Comparison of ENCODE assay signal across 8 cellular contexts in the genomic region with DNA sequence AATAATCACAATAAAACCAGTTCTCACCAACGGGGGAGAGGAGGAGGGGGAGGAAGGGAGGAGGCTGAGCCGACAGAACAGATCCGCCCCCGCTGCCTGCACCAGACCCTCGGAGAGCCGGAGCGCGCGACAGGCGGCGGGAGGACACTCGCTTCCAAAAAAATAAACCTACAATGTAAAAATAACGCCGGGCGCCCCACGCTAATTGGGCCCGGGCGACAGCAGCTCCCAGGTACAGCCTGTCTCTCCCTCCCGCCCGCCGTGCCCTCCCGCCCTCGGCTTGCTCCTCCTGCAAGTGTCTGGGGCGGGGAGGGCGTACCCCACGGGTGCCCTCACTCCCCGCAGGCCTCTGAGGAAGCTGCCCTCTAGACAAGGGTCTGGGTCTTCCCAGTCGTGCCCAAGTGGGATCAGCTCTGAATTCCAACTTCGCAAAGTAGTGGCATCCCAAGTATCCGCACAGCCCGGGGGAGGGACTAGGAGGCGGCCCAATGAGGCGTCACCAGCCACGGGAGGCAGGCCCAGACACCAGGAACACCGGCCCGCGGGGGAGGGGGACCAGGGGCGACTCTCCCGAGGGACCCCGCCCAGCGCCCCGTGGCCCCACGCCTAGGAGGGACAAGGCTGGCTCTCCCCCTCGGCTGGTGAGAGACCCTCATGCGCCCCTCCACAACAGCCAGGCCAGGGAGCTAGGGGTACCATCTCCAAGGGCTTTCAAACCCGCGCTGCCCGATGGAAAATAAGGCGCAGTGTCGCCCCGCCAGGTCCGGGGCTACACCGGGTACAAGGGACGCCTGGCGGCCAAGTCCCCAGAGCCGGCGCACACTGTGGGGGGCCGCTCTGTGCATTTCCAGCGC. TPM values are rescaled to one million over a fixed set of nuclear protein-coding genes. Genes with fewer than 3 reads are reported as not detected.
DNase-seq lines count a peak whose midpoint lies in the region; ATAC-seq and TF ChIP-seq lines count a peak whose summit lies in the region.

No MANE protein-coding gene starts in this region.

- TF ChIP-seq POLR2A in adrenal gland (IDR thresholded peaks at IDR 0.05) = peak; percentile 40 to 69
- TF ChIP-seq POLR2A in heart left ventricle (IDR thresholded peaks at IDR 0.05) = peak in 1 of 2 donors; percentile 41

- peaks cover 48% of the 10 kb centered on the region for H3K4me1 Mint-ChIP-seq in GM23338

- peak overlapping the region; percentile 99 for H2BK120ac ChIP-seq in trophoblast cell (ENCODE audit: insufficient read depth, low read length, poor library complexity)

- WGBS in adrenal gland, 4 donors = 0 to 1% (median 0%) methylated on average over 12 to 59 of the region's 59 CpGs
- 0 to 1% (median 0%) methylated on average over 30 to 59 of the region's 59 CpGs for WGBS in heart left ventricle, 4 donors
- no CpG with 5 or more reads among the region's 59 CpGs for WGBS in trophoblast cell (ENCODE audit: extremely low coverage, insufficient coverage, insufficient read length)

- H3F3A ChIP-seq in GM23338 (replicated peaks; ENCODE audit: low read depth) = peaks cover 19% of the 10 kb centered on the region; the same call in 1 of the 2 replicates

- H3K27ac Mint-ChIP-seq in GM23338 = 0 out of 2 replicates have a peak overlapping the region, but pooled peaks have one; percentile 52

- H3K36me3 ChIP-seq in GM23338 (ENCODE audit: insufficient read depth) = no peaks in the 10 kb centered on the region
- H3K36me3 ChIP-seq in adrenal gland (replicated peaks in 1 of 2) = no peaks in the 10 kb centered on the region
- peaks cover 0 to 2% (median 0%) of the 10 kb centered on the region in 9 donors for H3K36me3 ChIP-seq in heart left ventricle
- no peaks in the 10 kb centered on the region for H3K36me3 ChIP-seq in trophoblast cell (ENCODE audit: control insufficient read depth in 1 of 2, insufficient read depth in 2 of 2, low read length in 2 of 2)

- H3K9me3 Mint-ChIP-seq in GM23338 = no peaks in the 10 kb centered on the region

- peak overlapping the region; percentile 74 for H2BK12ac ChIP-seq in trophoblast cell (ENCODE audit: low read length)

- H3K9ac ChIP-seq in trophoblast cell (ENCODE audit: low read length) = peak overlapping the region; percentile 86

- peaks cover under 1% of the 10 kb centered on the region; the same call in 1 of the 3 replicates for H3K36me3 Mint-ChIP-seq in GM23338 (ENCODE audit: low read depth)

- no peaks in the 10 kb centered on the region for H3K9me3 ChIP-seq in adrenal gland (replicated peaks in 1 of 3)
- no peaks in the 10 kb centered on the region for H3K9me3 ChIP-seq in heart left ventricle
- no peaks in the 10 kb centered on the region for H3K9me3 ChIP-seq in trophoblast cell (ENCODE audit: insufficient read depth, low read depth, low read length)

- peak overlapping the region; percentile 89 for H3K4me3 Mint-ChIP-seq in GM23338

- H2BK5ac ChIP-seq in trophoblast cell (ENCODE audit: low read depth, low read length, poor library complexity) = peak overlapping the region; percentile 97

- ATAC-seq in GM23338 (peak; percentile 46), heart left ventricle (peak; percentile 57 to 79 (median 77))

- H2AFZ ChIP-seq in GM23338 = no peak overlapping the region
- peak overlapping the region; percentile 77 for H2AFZ ChIP-seq in trophoblast cell (ENCODE audit: insufficient read depth, low read length, poor library complexity)

- peak overlapping the region; percentile 97 for H3K14ac ChIP-seq in trophoblast cell (ENCODE audit: low read length)

- peak overlapping the region; percentile 90 for H2AK5ac ChIP-seq in trophoblast cell (ENCODE audit: low read length)

- peak overlapping the region; percentile 93 for H3K4me2 ChIP-seq in GM23338
- peak overlapping the region; percentile 79 for H3K4me2 ChIP-seq in trophoblast cell (ENCODE audit: low read length)

- peaks cover 38% of the 10 kb centered on the region for H4K20me1 ChIP-seq in GM23338 (replicated peaks; ENCODE audit: insufficient read depth)

- intact Hi-C loops in adrenal gland (cut with DNase I) (loop anchor here (5.0 to 10.0 kb wide), 3 partner anchors 111 to 201 kb away; no protein-coding TSS in a partner anchor), heart left ventricle (cut with DNase I) (loop anchor here (1.0 to 10.0 kb wide), 18 partner anchors 48 to 532 kb away; no protein-coding TSS in a partner anchor)

- peak overlapping the region; percentile 95 for H4K91ac ChIP-seq in trophoblast cell (ENCODE audit: low read depth, low read length)

- peak overlapping the region; percentile 84 for H4K8ac ChIP-seq in trophoblast cell (ENCODE audit: low read depth, low read length)

- H3K4ac ChIP-seq in trophoblast cell (ENCODE audit: low read depth, low read length) = peak overlapping the region; percentile 78

- H3K27ac ChIP-seq in GM23338 (ENCODE audit: low read depth) (peak overlapping the region; percentile 94), adrenal gland (peak overlapping the region; percentile 87 to 99 (median 97)), heart left ventricle (peak overlapping the region; percentile 80 to 99 (median 98)), trophoblast cell (ENCODE audit: low read depth, low read length) (peak overlapping the region; percentile 90)

- H3K4me3 ChIP-seq in GM23338 (peak overlapping the region; percentile 87), adrenal gland (peak overlapping the region; percentile 28 to 100 (median 90)), heart left ventricle (peak overlapping the region; percentile 36 to 99 (median 92)), trophoblast cell (ENCODE audit: low read depth, low read length) (peak overlapping the region; percentile 92)

- peaks cover 26% of the 10 kb centered on the region for H3K79me1 ChIP-seq in trophoblast cell (ENCODE audit: low read length)

- H3K27me3 ChIP-seq in GM23338 (ENCODE audit: insufficient read depth) = no peaks in the 10 kb centered on the region
- no peaks in the 10 kb centered on the region for H3K27me3 ChIP-seq in adrenal gland
- H3K27me3 ChIP-seq in heart left ventricle = no peaks in the 10 kb centered on the region
- no peaks in the 10 kb centered on the region for H3K27me3 ChIP-seq in trophoblast cell (ENCODE audit: insufficient read depth, low read length)

- H4K12ac ChIP-seq in trophoblast cell (ENCODE audit: low read depth, low read length) = peak overlapping the region; percentile 2

- H3K79me2 ChIP-seq in GM23338 (replicated peaks; ENCODE audit: insufficient read depth) (peaks cover 54% of the 10 kb centered on the region), trophoblast cell (ENCODE audit: control insufficient read depth, insufficient read depth, low read length, poor library complexity) (peaks cover 43% of the 10 kb centered on the region)

- no peak for TF ChIP-seq CTCF in GM23338 (conservative IDR thresholded peaks at IDR 0.05; ENCODE audit: low read depth in 2 of 2)
- peak in 2 of 6 experiments; percentile 11 to 15 for TF ChIP-seq CTCF in adrenal gland (IDR thresholded peaks at IDR 0.05)
- peak in 4 of 12 donors; percentile 9 to 20 (median 14) for TF ChIP-seq CTCF in heart left ventricle (IDR thresholded peaks at IDR 0.05)

- DNase-seq in ELR (ENCODE audit: low read depth) (peak; percentile 81), GM23338 (ENCODE audit: low spot score) (peak; percentile 91), LHCN-M2 (ENCODE audit: low read depth) (peak; percentile 79), SW480 (ENCODE audit: low spot score) (peak; percentile 76), adrenal gland (peak; percentile 82 to 95 (median 90)), heart left ventricle (peak; percentile 91 to 92 (median 91)), trophoblast cell (peak; percentile 77 to 82), ureter (ENCODE audit: low spot score) (peak; percentile 90)

- H3K23ac ChIP-seq in trophoblast cell (ENCODE audit: low read length) = no peak overlapping the region

- peaks cover 14% of the 10 kb centered on the region for H3K27me3 Mint-ChIP-seq in GM23338 (ENCODE audit: insufficient read depth, low read depth, poor library complexity)

- H3K4me1 ChIP-seq in GM23338 (ENCODE audit: insufficient read depth) (peaks cover 52% of the 10 kb centered on the region), adrenal gland (replicated peaks in 1 of 2) (peaks cover 49 to 62% of the 10 kb centered on the region in 2 donors), heart left ventricle (peaks cover 0 to 67% (median 50%) of the 10 kb centered on the region in 12 donors), trophoblast cell (ENCODE audit: control insufficient read depth in 1 of 2, insufficient read depth in 2 of 2, low read length in 2 of 2) (peaks cover 30 to 35% of the 10 kb centered on the region in 2 experiments)

- peak overlapping the region; percentile 99 for H3K18ac ChIP-seq in trophoblast cell (ENCODE audit: low read length)

- no peaks in the 10 kb centered on the region for H3K9me2 ChIP-seq in GM23338 (ENCODE audit: insufficient read depth)

TF ChIP-seq in GM23338, 12 proteins besides CTCF, POLR2A, EP300 and RAD21 (continues in another document):
- TF ChIP-seq ZNF114 (CRISPR knock-in tag; IDR thresholded peaks at IDR 0.05) (no peak), CREB1 (CRISPR knock-in tag; IDR thresholded peaks at IDR 0.05; ENCODE audit: low read depth) (peak; percentile 51), ZNF331 (CRISPR knock-in tag; IDR thresholded peaks at IDR 0.05; ENCODE audit: low read depth) (no peak), NANOG (IDR thresholded peaks at IDR 0.05; ENCODE audit: borderline replicate concordance) (no peak), EZH2phosphoT487 (IDR thresholded peaks at IDR 0.05; ENCODE audit: unreplicated experiment) (no peak), STAT1 (IDR thresholded peaks at IDR 0.05; ENCODE audit: unreplicated experiment) (no peak), JUNB (IDR thresholded peaks at IDR 0.05; ENCODE audit: unreplicated experiment) (no peak), EZH2 (IDR thresholded peaks at IDR 0.05; ENCODE audit: low read depth, unreplicated experiment) (no peak)

RNA-seq across cellular contexts. Expression of a gene that starts 1.0 kb away (rescaled TPM):
- total RNA-seq in GM23338 (2014; rRNA removed; shearing (Covaris generic)) = 180 and 190 TPM in 2 replicates
- 69.6 and 76.5 TPM in 2 replicates for polyA plus RNA-seq in GM23338 (2016; fragmentation: Nextera tagmentation; extraction: Ambion mirVana)
- total RNA-seq in LHCN-M2 (2014; rRNA removed) = 72.4 and 79.0 TPM in 2 replicates
- polyA plus RNA-seq in LHCN-M2 (2012) = 138 TPM
- total RNA-seq in adrenal gland = 100 to 1,000 TPM in 7 of 8 donors, 10 to 100 TPM in 1; 85.3 to 243 (median 199) TPM
- polyA plus RNA-seq in adrenal gland = 100 to 1,000 TPM in 1 of 3 donors, 10 to 100 TPM in 2; 28.3 to 194 (median 53.3) TPM
- total RNA-seq in heart left ventricle = 100 to 1,000 TPM in 8 of 9 donors, 10 to 100 TPM in 1; 66.9 to 184 (median 132) TPM
- polyA plus RNA-seq in heart left ventricle = 10 to 100 TPM; 62.1 to 67.0 TPM
- 147 and 153 TPM in 2 replicates for polyA plus RNA-seq in trophoblast cell (2013)
- 200 TPM for total RNA-seq in ureter

Comparison
In these comparisons a context has a peak if more than half of its experiments do, and no peak if none do; other contexts are left out.
1. Peak in every context shown above with its lines: DNase-seq, ATAC-seq, H3K4me3 ChIP-seq and H3K27ac ChIP-seq.